7 cellular contexts compared by ENCODE assay signal in the genomic region with DNA sequence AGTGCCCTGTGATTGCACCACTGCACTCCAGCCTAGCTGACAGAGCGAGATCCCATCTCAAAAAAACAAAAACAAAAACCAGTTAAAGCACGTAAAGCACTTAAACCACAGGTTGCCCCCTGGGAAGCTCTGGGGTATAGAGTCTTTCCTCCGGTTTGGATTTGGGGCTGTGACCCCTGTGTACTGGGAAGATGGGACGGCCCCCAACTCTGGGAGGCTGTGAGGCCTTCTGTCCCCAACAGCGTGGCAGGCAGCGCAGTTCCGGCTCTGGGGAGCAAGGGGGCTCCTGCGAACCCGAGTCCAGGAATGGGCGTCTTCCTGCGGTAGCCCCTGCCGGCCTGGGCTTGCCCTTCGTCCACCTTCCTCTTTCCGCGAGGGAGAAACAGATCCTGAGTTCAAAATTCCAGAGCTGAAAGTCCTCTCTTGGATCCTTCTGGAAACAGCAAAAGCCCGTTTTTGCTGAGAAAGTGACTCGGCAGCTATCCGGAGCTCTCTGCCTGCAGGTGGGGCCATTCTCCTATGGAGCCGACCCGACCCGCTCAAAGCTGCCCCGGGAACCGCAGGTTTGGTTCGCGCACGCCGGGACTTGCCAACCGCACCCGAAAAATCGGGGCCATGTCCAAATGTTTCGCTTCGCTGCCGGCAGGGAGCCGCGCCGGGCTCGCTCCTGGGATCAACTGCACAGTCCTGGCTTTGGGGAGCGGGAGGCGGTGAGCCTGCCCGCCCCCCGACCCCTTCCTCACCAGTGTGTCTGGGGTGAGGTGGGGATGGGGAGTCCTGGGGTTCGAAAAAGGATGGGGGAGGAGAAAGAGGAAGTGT. TPM values are rescaled to one million over a fixed set of nuclear protein-coding genes. Genes with fewer than 3 reads are reported as not detected.
DNase-seq lines count a peak whose midpoint lies in the region; ATAC-seq, FAIRE-seq and TF ChIP-seq lines count a peak whose summit lies in the region.

No MANE protein-coding gene starts in this region.

- H3K27me3 ChIP-seq in SJCRH30 (no peaks in the 10 kb centered on the region), adrenal gland (no peaks in the 10 kb centered on the region), right atrium auricular region (no peaks in the 10 kb centered on the region)

- DNase-seq in GM19239 (ENCODE audit: insufficient read length, low spot score) (peak; percentile 61), SJCRH30 (peak; percentile 28 to 45), adrenal gland (peak; percentile 60 to 81 (median 76)), right atrium auricular region (ENCODE audit: low spot score) (peak; percentile 72), renal cortical epithelial cell (ENCODE audit: low read depth) (peak; percentile 40), NCI-H2196 treated with DMSO at 0.1 percent for 48 hours (lab: John Stamatoyannopoulos, UW; ENCODE audit: unreplicated experiment) (no peak)

- ATAC-seq in GM18868 (IDR thresholded peaks at IDR 0.05; ENCODE audit: unreplicated experiment) = no peak

- H3K9me3 ChIP-seq in SJCRH30 (replicated peaks) (no peaks in the 10 kb centered on the region), adrenal gland (replicated peaks in 1 of 3) (no peaks in the 10 kb centered on the region), right atrium auricular region (no peaks in the 10 kb centered on the region)

- H3K27ac ChIP-seq in SJCRH30 (no peak overlapping the region), adrenal gland (peak overlapping the region in 2 of 5 donors; percentile 14 to 39), right atrium auricular region (peak overlapping the region; percentile 13 to 37)

- peak overlapping the region; percentile 31 for H3K4me3 ChIP-seq in SJCRH30
- H3K4me3 ChIP-seq in adrenal gland = peak overlapping the region in 2 of 4 donors; percentile 17 to 74
- peak overlapping the region; percentile 28 to 50 for H3K4me3 ChIP-seq in right atrium auricular region

- no peak for FAIRE-seq in GM19239 (lab: Jason Lieb, UNC)

- H3K36me3 ChIP-seq in SJCRH30 (no peaks in the 10 kb centered on the region), adrenal gland (replicated peaks in 1 of 2) (no peaks in the 10 kb centered on the region), right atrium auricular region (no peaks in the 10 kb centered on the region)

- intact Hi-C loops in adrenal gland (cut with DNase I) = no loop called here

- TF ChIP-seq CTCF in adrenal gland (IDR thresholded peaks at IDR 0.05) (peak; percentile 14 to 50 (median 40)), right atrium auricular region (IDR thresholded peaks at IDR 0.05) (peak; percentile 37 to 66)

- WGBS in adrenal gland, 4 donors = 10 to 17% (median 11%) methylated on average over 19 to 42 of the region's 42 CpGs

- TF ChIP-seq POLR2A in adrenal gland (IDR thresholded peaks at IDR 0.05) = no peak

- H3K4me1 ChIP-seq in SJCRH30 = no peaks in the 10 kb centered on the region; the same call in 1 of the 2 replicates
- H3K4me1 ChIP-seq in adrenal gland (replicated peaks in 1 of 2) = peaks cover 0 to 16% of the 10 kb centered on the region in 2 donors
- peaks cover 0 to 14% of the 10 kb centered on the region in 2 donors for H3K4me1 ChIP-seq in right atrium auricular region

RNA-seq across cellular contexts. Expression of a gene that starts 36.3 kb away (rescaled TPM):
- total RNA-seq in SJCRH30 (2014; rRNA removed; shearing (Covaris generic)) = 47.2 and 54.6 TPM in 2 replicates
- 10 to 100 TPM in 1 of 8 donors, 1 to 10 TPM in 7; 3.9 to 12.2 (median 6.9) TPM for total RNA-seq in adrenal gland
- 1 to 10 TPM; 4.3 to 8.3 (median 7.9) TPM for polyA plus RNA-seq in adrenal gland
- total RNA-seq in right atrium auricular region = 10 to 100 TPM in 1 of 2 donors, 1 to 10 TPM in 1; 4.5 to 12.4 TPM
- 3.2 and 7.1 TPM in 2 replicates for total RNA-seq in renal cortical epithelial cell

RNA-seq across cellular contexts. Expression of a gene that starts 43.8 kb away (rescaled TPM):
- total RNA-seq in SJCRH30 (2014; rRNA removed; shearing (Covaris generic)) = 41.1 and 49.4 TPM in 2 replicates
- total RNA-seq in adrenal gland (100 to 1,000 TPM in 7 of 8 donors, 10 to 100 TPM in 1; 87.0 to 333 (median 146) TPM), right atrium auricular region (10 to 100 TPM; 89.9 to 93.0 TPM), renal cortical epithelial cell (223 and 251 TPM in 2 replicates)
- 100 to 1,000 TPM in 2 of 3 donors, 10 to 100 TPM in 1; 33.0 to 131 (median 106) TPM for polyA plus RNA-seq in adrenal gland

RNA-seq across cellular contexts. Expression of a gene that starts 55.5 kb away (rescaled TPM):
- total RNA-seq in SJCRH30 (2014; rRNA removed; shearing (Covaris generic)) = 0.18 TPM in 1 of 2 replicates, not detected in the other
- not detected for total RNA-seq in adrenal gland
- under 1 TPM in 1 of 3 donors, not detected in 2; 0.10 TPM for polyA plus RNA-seq in adrenal gland
- total RNA-seq in right atrium auricular region = not detected
- total RNA-seq in renal cortical epithelial cell = not detected in 2 replicates
